ENCODE assay signal across 22 cellular contexts in the genomic region with DNA sequence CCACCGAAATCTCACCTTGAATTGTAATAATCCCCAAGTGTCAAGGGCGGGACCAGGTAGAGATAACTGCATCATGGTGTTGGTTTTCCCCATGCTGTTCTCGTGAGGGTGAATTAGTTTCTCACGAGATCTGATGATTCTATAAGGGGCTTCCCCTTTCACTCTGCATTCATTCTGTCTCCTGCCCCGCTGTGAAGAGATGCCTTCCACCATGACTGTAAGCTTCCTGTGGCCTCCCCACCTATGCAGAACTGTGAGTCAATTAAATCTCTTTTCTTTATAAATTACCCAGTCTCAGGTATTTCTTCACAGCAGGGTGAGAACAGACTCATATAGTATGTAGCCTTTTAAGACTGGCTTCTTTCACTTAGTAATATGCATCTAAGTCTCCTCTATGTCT.
"Had no signal": no experiment of that assay in that cellular context is flagged by ENCODE, and none has a peak within 500 bp of the region (broad histone marks: within the 10 kb centered on the region; RNA-seq: fewer than 3 reads in every experiment).

No MANE protein-coding gene starts in this region.

- H3K4me1 Mint-ChIP-seq: activated B cell treated with CpG ODN at 0.5 μM for 24 hours; activated CD8-positive, alpha-beta memory T cell treated with anti-CD3 and anti-CD28 coated beads, Interleukin-2, amount 10 ng/mL, durations not matched to agents 7 days and 5 days; T-helper 17 cell had no signal

- H3K9me3 Mint-ChIP-seq: activated B cell treated with CpG ODN at 0.5 μM for 24 hours; activated CD4-positive, alpha-beta T cell treated with anti-CD3 and anti-CD28 coated beads, Interleukin-2, amount 10 ng/mL, durations not matched to agents 24 days and 14 days; activated T-cell treated with anti-CD3 and anti-CD28 coated beads, Interleukin-2, amount 50 U/mL, for 24 hours; activated T-helper 2 cell treated with anti-CD3 and anti-CD28 coated beads, Interferon-gamma antibody, Interleukin-2, Interleukin-4, amounts not matched to agents 10 μg/mL and 5 μg/mL and 100 μg/mL, durations not matched to agents 14 hours and 24 hours and 36 hours; brain; central memory CD8-positive, alpha-beta T cell had no signal

- H3K27me3 Mint-ChIP-seq: activated B cell treated with CpG ODN at 0.5 μM for 24 hours had no signal

- H3K36me3 Mint-ChIP-seq: activated CD8-positive, alpha-beta memory T cell treated with anti-CD3 and anti-CD28 coated beads, Interleukin-2, amount 10 ng/mL, durations not matched to agents 7 days and 5 days; activated naive CD8-positive, alpha-beta T cell; brain had no signal

- ATAC-seq: activated CD8-positive, alpha-beta memory T cell treated with anti-CD3 and anti-CD28 coated beads, Interleukin-2, amount 10 ng/mL, durations not matched to agents 7 days and 5 days; T-helper 17 cell had no signal

- DNase-seq: activated B cell treated with CpG ODN at 0.5 μM for 24 hours; activated CD4-positive, alpha-beta T cell treated with anti-CD3 and anti-CD28 coated beads, Interleukin-2, amount 10 ng/mL, durations not matched to agents 24 days and 14 days; activated CD8-positive, alpha-beta memory T cell treated with anti-CD3 and anti-CD28 coated beads, Interleukin-2, amount 10 ng/mL, durations not matched to agents 7 days and 5 days; activated gamma-delta T cell treated with Interleukin-2 at 50 U/mL for 16 hours; activated T-cell treated with anti-CD3 and anti-CD28 coated beads, Interleukin-2, amount 50 U/mL, for 24 hours; amygdala; IMR-90; Kasumi-1; KBM-7; NCI-H1105 treated with DMSO at 0.1 percent for 48 hours; NCI-H1436 treated with DMSO at 0.1 percent for 48 hours; NCI-H187; NCI-H2081; NCI-H446; NCI-H524; SHP77 treated with DMSO at 0.1 percent for 48 hours; T-helper 17 cell; T-helper 9 cell had no signal

- H3K4me3 Mint-ChIP-seq: activated B cell treated with CpG ODN at 0.5 μM for 24 hours; activated CD4-positive, alpha-beta T cell treated with anti-CD3 and anti-CD28 coated beads, Interleukin-2, amount 10 ng/mL, durations not matched to agents 24 days and 14 days; activated CD8-positive, alpha-beta memory T cell treated with anti-CD3 and anti-CD28 coated beads, Interleukin-2, amount 10 ng/mL, durations not matched to agents 7 days and 5 days; activated naive CD8-positive, alpha-beta T cell; activated T-cell treated with anti-CD3 and anti-CD28 coated beads, Interleukin-2, amount 50 U/mL, for 24 hours; brain; central memory CD8-positive, alpha-beta T cell; T-helper 17 cell had no signal

- H3K27ac Mint-ChIP-seq: activated B cell treated with CpG ODN at 0.5 μM for 24 hours; activated CD4-positive, alpha-beta T cell treated with anti-CD3 and anti-CD28 coated beads, Interleukin-2, amount 10 ng/mL, durations not matched to agents 24 days and 14 days; activated CD8-positive, alpha-beta memory T cell treated with anti-CD3 and anti-CD28 coated beads, Interleukin-2, amount 10 ng/mL, durations not matched to agents 7 days and 5 days; activated naive CD8-positive, alpha-beta T cell; activated T-cell treated with anti-CD3 and anti-CD28 coated beads, Interleukin-2, amount 50 U/mL, for 24 hours; activated T-helper 2 cell treated with anti-CD3 and anti-CD28 coated beads, Interferon-gamma antibody, Interleukin-2, Interleukin-4, amounts not matched to agents 10 μg/mL and 5 μg/mL and 100 μg/mL, durations not matched to agents 14 hours and 24 hours and 36 hours; brain; T-helper 17 cell had no signal
